In genomic region chr20:14609328-14610221, GRCh38 we compare ENCODE assay signal across 16 cellular contexts.
A peak's percentile ranks its signal among the peaks of the same experiment; 100 is the strongest.
DNase-seq lines count a peak whose midpoint lies in the region; ATAC-seq and TF ChIP-seq lines count a peak whose summit lies in the region.
"Had no signal": no experiment of that assay in that cellular context is flagged by ENCODE, and none has a peak within 500 bp of the region (broad histone marks: within the 10 kb centered on the region; RNA-seq: fewer than 3 reads in every experiment).

No MANE protein-coding gene starts in this region.

- H3K27ac ChIP-seq in smooth muscle cell (ENCODE audit: low read depth): no peak overlapping the region
- H3K27ac ChIP-seq: SK-N-MC had no signal

- TF ChIP-seq CTCF in smooth muscle cell (IDR thresholded peaks at IDR 0.05; ENCODE audit: borderline replicate concordance, insufficient read depth, poor library complexity, severe bottlenecking): no peak

- peak overlapping the region; percentile 49 for H2AFZ ChIP-seq in smooth muscle cell (ENCODE audit: low read depth)

- DNase-seq in DMS53 treated with DMSO at 0.1 percent for 48 hours (lab: John Stamatoyannopoulos, UW; ENCODE audit: unreplicated experiment) (peak; percentile 70), adipocyte (ENCODE audit: low read depth) (peak; percentile 27), kidney tubule cell (ENCODE audit: low spot score) (peak; percentile 33), smooth muscle cell (lab: John Stamatoyannopoulos, UW; ENCODE audit: unreplicated experiment) (no peak), GM19238 (ENCODE audit: insufficient read length, low spot score) (no peak)
- DNase-seq: AML-193, COR-L47, H9, KG1, NCI-H1092 treated with DMSO at 0.1 percent for 48 hours, NCI-H1694, NCI-H524, Right ventricle myocardium superior had no signal

- H3K4me1 ChIP-seq in adipocyte (ENCODE audit: control insufficient read depth, insufficient read depth, low read length) (peaks cover 17% of the 10 kb centered on the region), smooth muscle cell (ENCODE audit: low read depth) (no peaks in the 10 kb centered on the region)

- H3K27me3 ChIP-seq in adipocyte (replicated peaks; ENCODE audit: control insufficient read depth, insufficient read depth, low read length): no peaks in the 10 kb centered on the region
- H3K27me3 ChIP-seq in smooth muscle cell (ENCODE audit: low read depth): no peaks in the 10 kb centered on the region

- no peak overlapping the region for H3K4me3 ChIP-seq in adipocyte (ENCODE audit: low read length)
- H3K4me3 ChIP-seq in smooth muscle cell: no peak overlapping the region
- H3K4me3 ChIP-seq: SK-N-MC had no signal

- H4K20me1 ChIP-seq in smooth muscle cell (ENCODE audit: low read depth): no peaks in the 10 kb centered on the region

- no peaks in the 10 kb centered on the region for H3K36me3 ChIP-seq in adipocyte (ENCODE audit: control insufficient read depth, insufficient read depth, low read length, severe bottlenecking)
- H3K36me3 ChIP-seq in smooth muscle cell (ENCODE audit: low read depth): no peaks in the 10 kb centered on the region

- H3K79me2 ChIP-seq in smooth muscle cell (ENCODE audit: low read depth): no peaks in the 10 kb centered on the region

- ATAC-seq in HG02973 (IDR thresholded peaks at IDR 0.05; ENCODE audit: unreplicated experiment) (no peak), SK-N-SH treated with all-trans-retinoic acid at 6 μM for 48 hours (no peak)

- no peaks in the 10 kb centered on the region for H3F3A ChIP-seq in smooth muscle cell (ENCODE audit: low read depth)

- H3K4me2 ChIP-seq in smooth muscle cell: no peak overlapping the region

- no peak overlapping the region for H3K9ac ChIP-seq in adipocyte (ENCODE audit: low read length)
- no peak overlapping the region for H3K9ac ChIP-seq in smooth muscle cell (ENCODE audit: low read depth)

- WGBS in smooth muscle cell (ENCODE audit: low lambda C conversion rate): 81% methylated on average over 4 of the region's 4 CpGs

- no peaks in the 10 kb centered on the region for H3K9me3 ChIP-seq in adipocyte (ENCODE audit: control insufficient read depth, low read length)
- H3K9me3 ChIP-seq in smooth muscle cell (replicated peaks; ENCODE audit: low read depth): no peaks in the 10 kb centered on the region

TF ChIP-seq in SK-N-SH treated with all-trans-retinoic acid at 6 μM for 48 hours, 23 proteins besides CTCF, POLR2A, EP300 and RAD21:
- TF ChIP-seq ZFP3 (CRISPR knock-in tag; IDR thresholded peaks at IDR 0.05) (no peak), SNAI2 (CRISPR knock-in tag; IDR thresholded peaks at IDR 0.05) (no peak), POU6F1 (CRISPR knock-in tag; IDR thresholded peaks at IDR 0.05; ENCODE audit: borderline replicate concordance, low read depth) (no peak), ZC3H10 (CRISPR knock-in tag; IDR thresholded peaks at IDR 0.05) (no peak), ZNF8 (CRISPR knock-in tag; IDR thresholded peaks at IDR 0.05) (no peak), CSDC2 (CRISPR knock-in tag; IDR thresholded peaks at IDR 0.05) (no peak), BACH2 (CRISPR knock-in tag; IDR thresholded peaks at IDR 0.05; ENCODE audit: borderline replicate concordance) (no peak), GLIS3 (CRISPR knock-in tag; IDR thresholded peaks at IDR 0.05) (no peak), PPARA (CRISPR knock-in tag; IDR thresholded peaks at IDR 0.05; ENCODE audit: borderline replicate concordance) (no peak), RARB (CRISPR knock-in tag; IDR thresholded peaks at IDR 0.05) (no peak), TOX (CRISPR knock-in tag; IDR thresholded peaks at IDR 0.05; ENCODE audit: borderline replicate concordance) (no peak), ESRRG (CRISPR knock-in tag; IDR thresholded peaks at IDR 0.05) (no peak), TCF4 (CRISPR knock-in tag; IDR thresholded peaks at IDR 0.05; ENCODE audit: borderline replicate concordance) (no peak), ZNF70 (CRISPR knock-in tag; IDR thresholded peaks at IDR 0.05) (no peak), PATZ1 (CRISPR knock-in tag; IDR thresholded peaks at IDR 0.05; ENCODE audit: borderline replicate concordance) (no peak), ZNF565 (CRISPR knock-in tag; conservative IDR thresholded peaks at IDR 0.05; ENCODE audit: low read depth) (no peak), TSHZ2 (CRISPR knock-in tag; IDR thresholded peaks at IDR 0.05) (no peak), CSRNP3 (CRISPR knock-in tag; IDR thresholded peaks at IDR 0.05) (no peak)
TF ChIP-seq in SK-N-SH treated with all-trans-retinoic acid at 6 μM for 48 hours: peak in this region for 0.

Comparison
In these comparisons a context has a peak if more than half of its experiments do, and no peak if none do; other contexts are left out.
1. DNase-seq: peak in DMS53 treated with DMSO at 0.1 percent for 48 hours (single experiment), adipocyte (single experiment) and kidney tubule cell (single experiment); none in smooth muscle cell (single experiment) and GM19238 (single experiment).